ENCODE assay signal across 8 cellular contexts in the genomic region with DNA sequence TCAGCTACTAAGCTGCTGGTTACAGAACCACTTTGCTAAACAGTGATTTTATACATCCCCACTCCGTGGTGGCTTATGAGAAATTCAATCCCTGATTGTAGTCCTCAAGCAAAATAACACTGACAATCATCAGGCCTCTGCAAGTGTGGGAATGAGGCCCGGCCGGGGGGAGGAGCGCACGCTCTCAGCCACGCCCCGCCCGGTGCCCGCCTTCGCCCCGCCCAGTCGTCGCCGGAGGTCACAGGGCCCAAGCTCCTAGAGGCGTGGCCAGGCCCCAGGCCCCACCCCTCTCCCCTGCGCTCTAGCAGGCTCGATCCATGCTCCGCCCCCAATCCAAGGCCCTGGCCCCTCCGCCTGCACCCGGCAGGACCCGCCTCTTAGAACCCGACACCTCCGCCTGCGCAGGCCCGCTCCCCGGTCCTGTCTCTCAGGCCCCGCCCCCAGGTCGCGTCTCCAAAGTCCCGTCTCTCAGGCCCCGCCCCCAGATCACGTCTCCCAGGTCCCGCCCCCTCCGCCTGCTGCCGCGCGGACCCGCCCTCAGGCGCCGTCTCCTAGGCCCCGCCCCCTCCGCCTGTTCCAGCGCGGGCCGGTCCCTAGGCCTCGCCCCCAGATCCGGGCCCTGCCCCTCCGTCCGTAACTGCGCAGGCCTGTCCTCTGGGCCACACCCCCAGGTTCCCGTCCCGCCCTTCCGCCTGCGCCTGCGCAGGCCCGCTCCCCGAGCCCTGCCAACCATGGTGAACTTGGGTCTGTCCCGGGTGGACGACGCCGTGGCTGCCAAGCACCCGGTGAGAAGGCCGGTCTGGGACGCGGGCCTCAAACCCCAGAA. TPM values are rescaled to one million over a fixed set of nuclear protein-coding genes. Genes with fewer than 3 reads are reported as not detected.
DNase-seq lines count a peak whose midpoint lies in the region; ATAC-seq and TF ChIP-seq lines count a peak whose summit lies in the region.

A gene (plus strand): TSS at position 705 of the 826 bp plus-strand sequence. CDS start 27 bp downstream, at position 732.

- peak within 1 kb of the TSS; percentile 81 for H3K4me3 ChIP-seq in MG63
- peak within 1 kb of the TSS; percentile 96 for H3K4me3 ChIP-seq in fibroblast of the aortic adventitia (ENCODE audit: low read depth, low read length)

- peak within 1 kb of the TSS in 2 of 3 experiments; percentile 66 to 97; a peak in 3 of 7 replicates for H3K27ac Mint-ChIP-seq in H9
- no peak within 1 kb of the TSS for H3K27ac Mint-ChIP-seq in nephron progenitor cell
- H3K27ac Mint-ChIP-seq in stimulated activated naive CD8-positive, alpha-beta T cell treated with anti-CD3 and anti-CD28 coated beads, Interleukin-15, amount 100 ng/mL, for 72 hours: peak within 1 kb of the TSS; percentile 88 to 90

- H4K20me1 ChIP-seq in H9 (ENCODE audit: control insufficient read depth, insufficient read depth, insufficient read length): no peaks in the 10 kb centered on the region

- H3K36me3 Mint-ChIP-seq in H9 (ENCODE audit: insufficient read depth in 1 of 3, low read depth in 3 of 3) (peaks cover 0 to 8% (median 1%) of the 10 kb centered on the region in 3 experiments; a peak in 3 of 7 replicates), nephron progenitor cell (ENCODE audit: low read depth) (no peaks in the 10 kb centered on the region)

- H3K79me2 ChIP-seq in H9 (ENCODE audit: insufficient read depth, low read length): no peaks in the 10 kb centered on the region

- no peak within 1 kb of the TSS for H2BK20ac ChIP-seq in H9 (ENCODE audit: low read depth, low read length, poor library complexity, severe bottlenecking)

- H2AFZ ChIP-seq in H9 (ENCODE audit: low read length): no peak within 1 kb of the TSS

- H4K5ac ChIP-seq in H9 (ENCODE audit: insufficient read length, low read depth, low read length): no peak within 1 kb of the TSS

- H3K9me3 ChIP-seq in H9 (ENCODE audit: control insufficient read depth, low read depth, low read length): no peaks in the 10 kb centered on the region
- no peaks in the 10 kb centered on the region for H3K9me3 ChIP-seq in MG63

- H3K4ac ChIP-seq in H9 (ENCODE audit: low read depth, low read length): no peak within 1 kb of the TSS

- no peak within 1 kb of the TSS for H2AK5ac ChIP-seq in H9 (ENCODE audit: insufficient read length, low read length)

- H3K23me2 ChIP-seq in H9 (ENCODE audit: insufficient read length, low read depth, low read length, poor library complexity, severe bottlenecking): no peaks in the 10 kb centered on the region

- H3K27me3 ChIP-seq in H9 (ENCODE audit: insufficient read depth, low read length) (no peaks in the 10 kb centered on the region), MG63 (no peaks in the 10 kb centered on the region)

- H3K36me3 ChIP-seq in MG63: peaks cover 3% of the 10 kb centered on the region

- H3K27me3 Mint-ChIP-seq in H9 (ENCODE audit: low read depth): peaks cover 12% of the 10 kb centered on the region
- peaks cover 17% of the 10 kb centered on the region for H3K27me3 Mint-ChIP-seq in nephron progenitor cell (ENCODE audit: low read depth, poor library complexity)
- H3K27me3 Mint-ChIP-seq in stimulated activated naive CD8-positive, alpha-beta T cell treated with anti-CD3 and anti-CD28 coated beads, Interleukin-15, amount 100 ng/mL, for 72 hours: no peaks in the 10 kb centered on the region

- H3K4me1 Mint-ChIP-seq in H9 (peaks cover 10 to 26% of the 10 kb centered on the region in 2 experiments), nephron progenitor cell (peaks cover 56% of the 10 kb centered on the region)
- peaks cover 51% of the 10 kb centered on the region for H3K4me1 Mint-ChIP-seq in stimulated activated naive CD8-positive, alpha-beta T cell treated with anti-CD3 and anti-CD28 coated beads, Interleukin-15, amount 100 ng/mL, for 72 hours

- peak; percentile 91 for ATAC-seq in stimulated activated naive CD8-positive, alpha-beta T cell treated with anti-CD3 and anti-CD28 coated beads, Interleukin-15, amount 100 ng/mL, for 72 hours

- peak within 1 kb of the TSS; percentile 54; the same call in 1 of the 2 replicates for H3K14ac ChIP-seq in H9 (ENCODE audit: insufficient read depth, low read length)

- TF ChIP-seq CTCF in H9 (conservative IDR thresholded peaks at IDR 0.05) (no peak), fibroblast of the aortic adventitia (IDR thresholded peaks at IDR 0.05; ENCODE audit: insufficient read depth, low read length) (no peak), nephron progenitor cell (IDR thresholded peaks at IDR 0.05) (no peak)

- no CpG with 5 or more reads among the region's 65 CpGs for WGBS in H9 (ENCODE audit: extremely low coverage, insufficient read length, low lambda C conversion rate)

- no peak within 1 kb of the TSS for H3K9ac ChIP-seq in H9 (ENCODE audit: extremely low read depth, insufficient read length, low read length)

- peak within 1 kb of the TSS; percentile 86 for H3K18ac ChIP-seq in H9 (ENCODE audit: insufficient read length, low read depth, low read length)

- H3K23ac ChIP-seq in H9 (ENCODE audit: insufficient read length, low read depth, low read length): no peak within 1 kb of the TSS

- H3K4me2 ChIP-seq in H9 (ENCODE audit: insufficient read depth, insufficient read length, low read length): peak within 1 kb of the TSS; percentile 69

- no peaks in the 10 kb centered on the region for H3K4me1 ChIP-seq in H9 (ENCODE audit: insufficient read depth, low read length)

- H4K8ac ChIP-seq in H9 (replicated peaks; ENCODE audit: insufficient read length, low read depth, low read length): no peak within 1 kb of the TSS

- DNase-seq in ELF-1 (ENCODE audit: low read depth, low spot score): peak; percentile 99
- DNase-seq in H9: peak; percentile 100
- DNase-seq in MG63: peak; percentile 99
- DNase-seq in SHP77 treated with DMSO at 0.1 percent for 48 hours (lab: John Stamatoyannopoulos, UW): peak; percentile 96
- DNase-seq in activated effector memory CD4-positive, alpha-beta T cell treated with anti-CD3 and anti-CD28 coated beads, Interleukin-2, amount 50 U/mL, for 16 hours: peak; percentile 100
- DNase-seq in fibroblast of the aortic adventitia (ENCODE audit: low read depth): peak; percentile 99
- DNase-seq in nephron progenitor cell: peak; percentile 100
- peak; percentile 100 for DNase-seq in stimulated activated naive CD8-positive, alpha-beta T cell treated with anti-CD3 and anti-CD28 coated beads, Interleukin-15, amount 100 ng/mL, for 72 hours

- H3K79me1 ChIP-seq in H9 (ENCODE audit: insufficient read depth, low read depth, low read length, poor library complexity, severe bottlenecking): no peaks in the 10 kb centered on the region

- no peak within 1 kb of the TSS for H3T11ph ChIP-seq in H9 (ENCODE audit: low read length)

- H3K27ac ChIP-seq in H9 (ENCODE audit: insufficient read length, low read depth, low read length): no peak within 1 kb of the TSS

- peak within 1 kb of the TSS; percentile 81 to 89 for H3K4me3 Mint-ChIP-seq in H9
- H3K4me3 Mint-ChIP-seq in nephron progenitor cell: peak within 1 kb of the TSS; percentile 78
- peak within 1 kb of the TSS; percentile 88 to 92 for H3K4me3 Mint-ChIP-seq in stimulated activated naive CD8-positive, alpha-beta T cell treated with anti-CD3 and anti-CD28 coated beads, Interleukin-15, amount 100 ng/mL, for 72 hours

- no peak within 1 kb of the TSS for H4K91ac ChIP-seq in H9 (ENCODE audit: insufficient read length, low read depth, low read length)

- no peak within 1 kb of the TSS for H3K56ac ChIP-seq in H9 (ENCODE audit: insufficient read length, low read depth, low read length)

- no peak within 1 kb of the TSS for H2BK15ac ChIP-seq in H9 (ENCODE audit: low read depth, low read length)

- no peak within 1 kb of the TSS for H2BK5ac ChIP-seq in H9 (ENCODE audit: insufficient read length, low read length)

- H2BK12ac ChIP-seq in H9 (ENCODE audit: insufficient read length, low read depth, low read length): no peak within 1 kb of the TSS

- H3K9me3 Mint-ChIP-seq in H9: no peaks in the 10 kb centered on the region
- no peaks in the 10 kb centered on the region for H3K9me3 Mint-ChIP-seq in nephron progenitor cell
- no peaks in the 10 kb centered on the region for H3K9me3 Mint-ChIP-seq in stimulated activated naive CD8-positive, alpha-beta T cell treated with anti-CD3 and anti-CD28 coated beads, Interleukin-15, amount 100 ng/mL, for 72 hours

- H2BK120ac ChIP-seq in H9 (ENCODE audit: low read depth, low read length, poor library complexity, severe bottlenecking): no peak within 1 kb of the TSS

RNA-seq across cellular contexts. Expression of the gene that starts here (rescaled TPM):
- total RNA-seq in H9 (2021) (55.2 and 58.9 TPM in 2 replicates), fibroblast of the aortic adventitia (ENCODE audit: low replicate concordance) (9.4 and 30.8 TPM in 2 replicates)
- total RNA-seq in MG63 (2014; rRNA removed; shearing (Covaris generic); ENCODE audit: low replicate concordance): 53.9 and 57.5 TPM in 2 replicates
